ENCODE assay signal across 1 cellular context in the genomic region with DNA sequence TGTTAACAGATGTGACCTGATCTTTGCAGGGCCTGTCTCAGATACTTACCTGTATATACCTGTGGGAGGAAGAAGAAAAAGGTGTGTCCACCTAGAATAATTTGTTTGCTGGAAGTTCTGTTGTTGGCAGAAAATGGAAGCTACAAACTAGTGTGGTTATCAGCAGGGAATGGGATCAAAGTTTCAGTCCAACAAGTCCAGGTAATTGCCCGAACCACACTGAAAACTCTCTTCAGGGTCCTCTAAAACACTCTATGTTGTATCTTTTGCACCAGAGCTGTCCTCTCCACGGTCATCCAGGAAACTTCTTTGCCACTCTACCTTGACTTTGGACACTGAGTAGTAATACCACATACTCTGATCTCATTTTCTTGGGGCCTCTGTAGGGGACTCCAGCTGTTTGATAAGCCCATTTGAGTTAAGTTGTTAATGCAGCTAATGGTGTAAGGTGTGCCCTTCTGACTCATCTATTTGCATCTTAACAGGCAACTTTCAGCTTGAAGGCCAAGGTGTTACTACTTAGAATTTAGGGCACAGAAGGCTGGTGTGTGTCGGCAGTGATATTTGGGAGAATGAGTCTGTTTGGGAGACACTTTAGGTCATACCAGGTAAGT.
TF ChIP-seq lines count a peak whose summit lies in the region.

No MANE protein-coding gene starts in this region.

TF ChIP-seq in IMR-90, 13 proteins besides CTCF, POLR2A, EP300 and RAD21:
- TF ChIP-seq FOS (IDR thresholded peaks at IDR 0.05; ENCODE audit: low read depth, low read length) = no peak
- TF ChIP-seq CEBPB (IDR thresholded peaks at IDR 0.05; ENCODE audit: low read depth, low read length) = no peak
- no peak for TF ChIP-seq NFE2L2 (IDR thresholded peaks at IDR 0.05; ENCODE audit: low read depth, low read length)
- no peak for TF ChIP-seq MAFK (IDR thresholded peaks at IDR 0.05; ENCODE audit: low read depth, low read length)
